In the genomic region with DNA sequence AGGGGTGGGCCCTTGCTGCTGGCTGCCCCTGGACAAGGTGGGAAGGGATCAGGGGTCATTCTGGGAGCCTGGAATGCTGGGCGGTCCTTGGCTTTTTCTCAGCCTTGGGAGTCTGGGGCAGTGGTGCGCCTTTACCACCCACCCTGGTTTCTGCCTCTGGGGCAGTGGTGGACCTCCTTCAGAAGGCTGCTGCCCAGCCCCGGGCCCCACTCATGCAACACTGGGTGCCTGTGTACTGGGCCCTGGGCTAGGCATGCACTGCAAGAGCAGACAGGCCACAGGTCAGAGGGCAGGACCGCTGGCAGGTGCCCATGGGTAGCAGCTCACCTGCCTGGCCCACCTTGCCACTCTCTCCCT, we compare ENCODE assay signal across 12 cellular contexts. TPM values are rescaled to one million over a fixed set of nuclear protein-coding genes. Genes with fewer than 3 reads are reported as not detected.
DNase-seq lines count a peak whose midpoint lies in the region; ATAC-seq and TF ChIP-seq lines count a peak whose summit lies in the region.
"Had no signal": no experiment of that assay in that cellular context is flagged by ENCODE, and none has a peak within 500 bp of the region (broad histone marks: within the 10 kb centered on the region; RNA-seq: fewer than 3 reads in every experiment).

No MANE protein-coding gene starts in this region.

- H2AFZ ChIP-seq in GM23248: no peak overlapping the region

- 89 to 95% methylated on average over 3 of the region's 4 CpGs for WGBS in GM23248 (ENCODE audit: low coverage in 1 of 2, low lambda C conversion rate in 2 of 2, missing lambda C conversion rate in 2 of 2), 2 experiments
- WGBS in sigmoid colon, 2 donors: 78 to 93% methylated on average over 4 of the region's 4 CpGs

- ATAC-seq in activated CD8-positive, alpha-beta T cell treated with anti-CD3 and anti-CD28 coated beads, Interleukin-2, amount 10 ng/mL, durations not matched to agents 7 days and 5 days: no peak
- no peak for ATAC-seq in omental fat pad (ENCODE audit: low FRiP score)
- ATAC-seq: K562 had no signal

- H3K9me2 ChIP-seq in GM23248 (ENCODE audit: insufficient read depth): no peaks in the 10 kb centered on the region

- POLR2A ChIA-PET in activated CD8-positive, alpha-beta T cell treated with anti-CD3 and anti-CD28 coated beads, Interleukin-2, amount 10 ng/mL, durations not matched to agents 7 days and 5 days (lab: Charles Lee): interaction anchor here (0.9 to 3.8 kb wide), 2 partner anchors 12 to 14 kb away, joined by 4 to 30 read pairs; no protein-coding TSS in a partner anchor

- no peaks in the 10 kb centered on the region for H3K9me3 ChIP-seq in GM23248 (ENCODE audit: low read depth)
- H3K9me3 ChIP-seq in sigmoid colon: no peaks in the 10 kb centered on the region

- H3K36me3 ChIP-seq in GM23248 (ENCODE audit: low read depth): no peaks in the 10 kb centered on the region
- no peaks in the 10 kb centered on the region for H3K36me3 ChIP-seq in sigmoid colon

- H3K4me3 Mint-ChIP-seq in activated CD8-positive, alpha-beta T cell treated with anti-CD3 and anti-CD28 coated beads, Interleukin-2, amount 10 ng/mL, durations not matched to agents 7 days and 5 days: no peak overlapping the region
- H3K4me3 Mint-ChIP-seq: H9 had no signal

- no peaks in the 10 kb centered on the region for H3K9me3 Mint-ChIP-seq in activated CD8-positive, alpha-beta T cell treated with anti-CD3 and anti-CD28 coated beads, Interleukin-2, amount 10 ng/mL, durations not matched to agents 7 days and 5 days (ENCODE audit: insufficient read depth)
- H3K9me3 Mint-ChIP-seq: H9 had no signal

- TF ChIP-seq EP300 in sigmoid colon (IDR thresholded peaks at IDR 0.05): no peak

- H3K9ac ChIP-seq in GM23248: peak overlapping the region; percentile 64; the same call in 1 of the 2 replicates

- H3K27me3 ChIP-seq in GM23248 (replicated peaks; ENCODE audit: insufficient read depth): no peaks in the 10 kb centered on the region
- no peaks in the 10 kb centered on the region for H3K27me3 ChIP-seq in layer of hippocampus (ENCODE audit: control insufficient read depth, insufficient read depth, low read length)
- no peaks in the 10 kb centered on the region for H3K27me3 ChIP-seq in sigmoid colon

- H3K27me3 Mint-ChIP-seq in activated CD8-positive, alpha-beta T cell treated with anti-CD3 and anti-CD28 coated beads, Interleukin-2, amount 10 ng/mL, durations not matched to agents 7 days and 5 days (ENCODE audit: low read depth): no peaks in the 10 kb centered on the region

- H3K27ac ChIP-seq in GM23248: peak overlapping the region; percentile 73
- H3K27ac ChIP-seq in layer of hippocampus (ENCODE audit: low read depth, low read length): peak overlapping the region; percentile 35
- H3K27ac ChIP-seq in sigmoid colon: peak overlapping the region; percentile 71 to 81 (median 79)

- DNase-seq in GM23248 (no peak), sigmoid colon (peak; percentile 55), COLO829 (ENCODE audit: low spot score) (no peak), NCI-H1930 (lab: John Stamatoyannopoulos, UW) (no peak), omental fat pad (ENCODE audit: low spot score) (no peak)
- no peak for DNase-seq in activated CD8-positive, alpha-beta T cell treated with anti-CD3 and anti-CD28 coated beads, Interleukin-2, amount 10 ng/mL, durations not matched to agents 7 days and 5 days
- DNase-seq in effector CD8-positive, alpha-beta T cell (lab: John Stamatoyannopoulos, UW): no peak
- DNase-seq: H9, OCI-M1 had no signal

- peaks cover 3% of the 10 kb centered on the region for H3K36me3 Mint-ChIP-seq in activated CD8-positive, alpha-beta T cell treated with anti-CD3 and anti-CD28 coated beads, Interleukin-2, amount 10 ng/mL, durations not matched to agents 7 days and 5 days (ENCODE audit: low read depth)

- peaks cover 44% of the 10 kb centered on the region for H3K4me1 ChIP-seq in GM23248 (ENCODE audit: insufficient read depth)
- peaks cover 0 to 90% (median 84%) of the 10 kb centered on the region in 4 donors for H3K4me1 ChIP-seq in sigmoid colon

- TF ChIP-seq POLR2A in sigmoid colon (IDR thresholded peaks at IDR 0.05): no peak

- 0 out of 2 replicates have a peak, but pooled peaks cover 3% of the 10 kb centered on the region for H3F3A ChIP-seq in GM23248 (ENCODE audit: insufficient read depth)

- peak overlapping the region; percentile 50 for H3K4me2 ChIP-seq in GM23248 (ENCODE audit: unreplicated experiment)

- no peak overlapping the region for H3K4me3 ChIP-seq in GM23248
- H3K4me3 ChIP-seq in sigmoid colon: no peak overlapping the region
- H3K4me3 ChIP-seq: K562, lung had no signal

- H3K27ac Mint-ChIP-seq in activated CD8-positive, alpha-beta T cell treated with anti-CD3 and anti-CD28 coated beads, Interleukin-2, amount 10 ng/mL, durations not matched to agents 7 days and 5 days: peak overlapping the region; percentile 91
- H3K27ac Mint-ChIP-seq: H9 had no signal

- TF ChIP-seq CTCF in sigmoid colon (IDR thresholded peaks at IDR 0.05) (no peak), omental fat pad (IDR thresholded peaks at IDR 0.05) (no peak)

- H3K4me1 Mint-ChIP-seq in activated CD8-positive, alpha-beta T cell treated with anti-CD3 and anti-CD28 coated beads, Interleukin-2, amount 10 ng/mL, durations not matched to agents 7 days and 5 days (ENCODE audit: low read depth): peaks cover 58% of the 10 kb centered on the region

- H3K79me2 ChIP-seq in GM23248 (ENCODE audit: insufficient read depth): peaks cover 72% of the 10 kb centered on the region

- in situ Hi-C loops in GM23248 (cut with MboI): no loop called here

- CTCF ChIA-PET in activated CD8-positive, alpha-beta T cell treated with anti-CD3 and anti-CD28 coated beads, Interleukin-2, amount 10 ng/mL, durations not matched to agents 7 days and 5 days (lab: Charles Lee): no interaction called here

- no peaks in the 10 kb centered on the region for H4K20me1 ChIP-seq in GM23248 (ENCODE audit: insufficient read depth)

- intact Hi-C loops in sigmoid colon (cut with DNase I): no loop called here

RNA-seq across cellular contexts. Expression of a gene that starts 4.3 kb away (rescaled TPM):
- 31.2 and 46.3 TPM in 2 replicates for total RNA-seq in GM23248 (2014; rRNA removed; shearing (Covaris generic))
- 19.1 and 20.9 TPM in 2 replicates for polyA plus RNA-seq in GM23248 (2016; fragmentation: Nextera tagmentation; extraction: Ambion mirVana)
- 10 to 100 TPM; 88.2 to 93.0 TPM for total RNA-seq in activated CD8-positive, alpha-beta T cell treated with anti-CD3 and anti-CD28 coated beads, Interleukin-2, amount 10 ng/mL, durations not matched to agents 7 days and 5 days
- 10 to 100 TPM; 18.4 to 49.3 (median 24.2) TPM for total RNA-seq in sigmoid colon
- polyA plus RNA-seq in sigmoid colon: 10 to 100 TPM; 18.6 to 82.4 (median 35.6) TPM
- 100 to 1,000 TPM in 1 of 4 donors, 10 to 100 TPM in 3; 26.2 to 109 (median 66.0) TPM for total RNA-seq in omental fat pad

RNA-seq across cellular contexts. Expression of a gene that starts 41.0 kb away (rescaled TPM):
- 55.2 and 64.6 TPM in 2 replicates for total RNA-seq in GM23248 (2014; rRNA removed; shearing (Covaris generic))
- 40.6 and 41.0 TPM in 2 replicates for polyA plus RNA-seq in GM23248 (2016; fragmentation: Nextera tagmentation; extraction: Ambion mirVana)
- total RNA-seq in activated CD8-positive, alpha-beta T cell treated with anti-CD3 and anti-CD28 coated beads, Interleukin-2, amount 10 ng/mL, durations not matched to agents 7 days and 5 days: 10 to 100 TPM; 42.3 to 44.3 TPM
- 10 to 100 TPM; 56.3 to 68.8 (median 66.9) TPM for total RNA-seq in sigmoid colon
- polyA plus RNA-seq in sigmoid colon: 10 to 100 TPM; 51.7 to 65.0 (median 51.8) TPM
- 100 to 1,000 TPM in 1 of 4 donors, 10 to 100 TPM in 3; 50.1 to 108 (median 75.4) TPM for total RNA-seq in omental fat pad

RNA-seq across cellular contexts. Expression of a gene that starts 46.5 kb away (rescaled TPM):
- 188 and 219 TPM in 2 replicates for total RNA-seq in GM23248 (2014; rRNA removed; shearing (Covaris generic))
- polyA plus RNA-seq in GM23248 (2016; fragmentation: Nextera tagmentation; extraction: Ambion mirVana) (175 and 181 TPM in 2 replicates), sigmoid colon (100 to 1,000 TPM; 113 to 162 (median 120) TPM)
- 100 to 1,000 TPM; 252 to 255 TPM for total RNA-seq in activated CD8-positive, alpha-beta T cell treated with anti-CD3 and anti-CD28 coated beads, Interleukin-2, amount 10 ng/mL, durations not matched to agents 7 days and 5 days
- total RNA-seq in sigmoid colon (100 to 1,000 TPM; 166 to 378 (median 183) TPM), omental fat pad (100 to 1,000 TPM; 155 to 269 (median 177) TPM)
